Comparison of ENCODE assay signal across 9 cellular contexts in genomic region chr1:93814795-93815737, GRCh38.
DNase-seq lines count a peak whose midpoint lies in the region; ATAC-seq, FAIRE-seq and TF ChIP-seq lines count a peak whose summit lies in the region.
"Had no signal": no experiment of that assay in that cellular context is flagged by ENCODE, and none has a peak within 500 bp of the region (broad histone marks: within the 10 kb centered on the region; RNA-seq: fewer than 3 reads in every experiment).

No MANE protein-coding gene starts in this region.

- no peak for FAIRE-seq in GM19239 (lab: Jason Lieb, UNC)

- H3K4me3 ChIP-seq in H7 (ENCODE audit: insufficient read depth, low read depth, low read length) (no peak overlapping the region), astrocyte of the spinal cord (ENCODE audit: low read depth, low read length) (no peak overlapping the region)
- H3K4me3 ChIP-seq: coronary artery had no signal

- no peaks in the 10 kb centered on the region for H3K36me3 ChIP-seq in H7 (replicated peaks; ENCODE audit: control insufficient read depth, insufficient read depth, low read length)

- DNase-seq in H7 (peak; percentile 18), NCI-H2171 treated with DMSO at 0.1 percent for 48 hours (lab: John Stamatoyannopoulos, UW) (peak; percentile 61), astrocyte of the spinal cord (ENCODE audit: low read depth, low spot score) (peak; percentile 80), medulla oblongata (ENCODE audit: extremely low spot score) (peak; percentile 24), GM19239 (ENCODE audit: insufficient read length, low spot score) (no peak), left lobe of liver (ENCODE audit: low spot score) (no peak), SW480 (ENCODE audit: low spot score) (no peak)
- no peak for DNase-seq in stimulated activated CD4-positive, alpha-beta T cell treated with anti-CD3 and anti-CD28 coated beads, Interleukin-2, amount 100 ng/mL, for 24 hours

- in situ Hi-C loops in astrocyte of the spinal cord (cut with HindIII; ENCODE audit: low sequenced_read_pairs), result no loop called here

- TF ChIP-seq CTCF in astrocyte of the spinal cord (IDR thresholded peaks at IDR 0.05; ENCODE audit: low read depth, low read length), result no peak

- no peak for ATAC-seq in left lobe of liver

- H3K27me3 ChIP-seq in H7 (ENCODE audit: control insufficient read depth, insufficient read depth, low read length), result no peaks in the 10 kb centered on the region

Comparison
In these comparisons a context has a peak if more than half of its experiments do, and no peak if none do; other contexts are left out.
1. DNase-seq: peak in H7 (single experiment), NCI-H2171 treated with DMSO at 0.1 percent for 48 hours (single experiment), astrocyte of the spinal cord (single experiment) and medulla oblongata (single experiment); none in GM19239 (single experiment), left lobe of liver (single experiment), stimulated activated CD4-positive, alpha-beta T cell treated with anti-CD3 and anti-CD28 coated beads, Interleukin-2, amount 100 ng/mL, for 24 hours (0 of 2) and SW480 (single experiment).